ENCODE assay signal across 22 cellular contexts in genomic region chr9:117543089-117543488, GRCh38.
"Had no signal": no experiment of that assay in that cellular context is flagged by ENCODE, and none has a peak within 500 bp of the region (broad histone marks: within the 10 kb centered on the region; RNA-seq: fewer than 3 reads in every experiment).

No MANE protein-coding gene starts in this region.

- H3K27ac ChIP-seq: colonic mucosa, left lung, lower lobe of right lung, parathyroid adenoma, spleen, suprapubic skin, tibial artery, upper lobe of right lung had no signal

- DNase-seq: activated CD4-positive, alpha-beta T cell treated with anti-CD3 and anti-CD28 coated beads for 48 hours; activated CD4-positive, alpha-beta T cell treated with anti-CD3 and anti-CD28 coated beads, Interleukin-2, amount 50 U/mL, for 48 hours; activated CD8-positive, alpha-beta memory T cell treated with anti-CD3 and anti-CD28 coated beads for 24 hours; activated effector memory CD4-positive, alpha-beta T cell treated with Interleukin-2 at 50 U/mL for 16 hours; activated naive CD4-positive, alpha-beta T cell treated with Interleukin-2 at 50 U/mL for 16 hours; anterior cingulate cortex; cerebellar nuclear complex; colonic mucosa; effector CD8-positive, alpha-beta T cell; kidney glomerular epithelial cell; left lung; lower lobe of right lung; mesenchymal stem cell; naive thymus-derived CD8-positive, alpha-beta T cell; occipital lobe; right cardiac atrium; spleen; stimulated activated naive CD4-positive, alpha-beta T cell; tibial artery; upper lobe of right lung had no signal
